1 cellular context compared by ENCODE assay signal in the genomic region with DNA sequence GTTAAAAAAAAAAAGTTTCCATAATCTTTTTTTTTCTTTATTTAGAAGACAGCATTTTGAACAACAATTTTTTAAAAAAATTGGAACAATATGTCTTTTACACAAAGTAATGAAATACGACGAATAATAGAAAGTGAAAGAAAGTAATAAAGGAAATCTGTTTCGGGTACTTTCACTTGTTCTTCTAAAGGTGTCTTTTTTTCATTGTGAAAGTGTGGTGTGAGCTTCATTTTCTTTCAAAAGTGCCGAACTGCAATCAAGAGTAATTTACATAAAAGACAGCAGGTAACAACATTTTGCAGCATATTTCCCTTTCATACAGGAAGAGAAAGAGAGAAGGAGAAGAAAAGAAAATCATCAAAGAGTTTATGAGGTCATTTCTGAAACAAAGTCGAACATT.
TF ChIP-seq lines count a peak whose summit lies in the region.

No MANE protein-coding gene starts in this region.

TF ChIP-seq in SK-N-SH, 30 proteins besides CTCF, POLR2A, EP300 and RAD21 (continued from another document):
- TF ChIP-seq, protein P1, sequence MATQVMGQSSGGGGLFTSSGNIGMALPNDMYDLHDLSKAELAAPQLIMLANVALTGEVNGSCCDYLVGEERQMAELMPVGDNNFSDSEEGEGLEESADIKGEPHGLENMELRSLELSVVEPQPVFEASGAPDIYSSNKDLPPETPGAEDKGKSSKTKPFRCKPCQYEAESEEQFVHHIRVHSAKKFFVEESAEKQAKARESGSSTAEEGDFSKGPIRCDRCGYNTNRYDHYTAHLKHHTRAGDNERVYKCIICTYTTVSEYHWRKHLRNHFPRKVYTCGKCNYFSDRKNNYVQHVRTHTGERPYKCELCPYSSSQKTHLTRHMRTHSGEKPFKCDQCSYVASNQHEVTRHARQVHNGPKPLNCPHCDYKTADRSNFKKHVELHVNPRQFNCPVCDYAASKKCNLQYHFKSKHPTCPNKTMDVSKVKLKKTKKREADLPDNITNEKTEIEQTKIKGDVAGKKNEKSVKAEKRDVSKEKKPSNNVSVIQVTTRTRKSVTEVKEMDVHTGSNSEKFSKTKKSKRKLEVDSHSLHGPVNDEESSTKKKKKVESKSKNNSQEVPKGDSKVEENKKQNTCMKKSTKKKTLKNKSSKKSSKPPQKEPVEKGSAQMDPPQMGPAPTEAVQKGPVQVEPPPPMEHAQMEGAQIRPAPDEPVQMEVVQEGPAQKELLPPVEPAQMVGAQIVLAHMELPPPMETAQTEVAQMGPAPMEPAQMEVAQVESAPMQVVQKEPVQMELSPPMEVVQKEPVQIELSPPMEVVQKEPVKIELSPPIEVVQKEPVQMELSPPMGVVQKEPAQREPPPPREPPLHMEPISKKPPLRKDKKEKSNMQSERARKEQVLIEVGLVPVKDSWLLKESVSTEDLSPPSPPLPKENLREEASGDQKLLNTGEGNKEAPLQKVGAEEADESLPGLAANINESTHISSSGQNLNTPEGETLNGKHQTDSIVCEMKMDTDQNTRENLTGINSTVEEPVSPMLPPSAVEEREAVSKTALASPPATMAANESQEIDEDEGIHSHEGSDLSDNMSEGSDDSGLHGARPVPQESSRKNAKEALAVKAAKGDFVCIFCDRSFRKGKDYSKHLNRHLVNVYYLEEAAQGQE (IDR thresholded peaks at IDR 0.05; ENCODE audit: low read depth, low read length), result no peak
- no peak for TF ChIP-seq FOXJ3 (CRISPR knock-in tag; IDR thresholded peaks at IDR 0.05)
- no peak for TF ChIP-seq TAF1 (IDR thresholded peaks at IDR 0.05; ENCODE audit: borderline replicate concordance, low read depth, low read length)
